14 cellular contexts compared by ENCODE assay signal in genomic region chr7:45072131-45073030, GRCh38. TPM values are rescaled to one million over a fixed set of nuclear protein-coding genes. Genes with fewer than 3 reads are reported as not detected.
DNase-seq lines count a peak whose midpoint lies in the region; ATAC-seq and TF ChIP-seq lines count a peak whose summit lies in the region.
"Had no signal": no experiment of that assay in that cellular context is flagged by ENCODE, and none has a peak within 500 bp of the region (broad histone marks: within the 10 kb centered on the region; RNA-seq: fewer than 3 reads in every experiment).

No MANE protein-coding gene starts in this region.

- TF ChIP-seq POLR2A in spleen (IDR thresholded peaks at IDR 0.05), result no peak

- POLR2A ChIA-PET in GM10248 (lab: Yijun Ruan, JAX), result no interaction called here

- peak; percentile 19 for DNase-seq in activated T-cell treated with anti-CD3 and anti-CD28 coated beads, Interleukin-2, amount 50 U/mL, for 24 hours
- no peak for DNase-seq in activated T-cell treated with anti-CD3 and anti-CD28 coated beads, Interleukin-2, amount 50 U/mL, for 48 hours
- peak; percentile 48 for DNase-seq in SKM-1 treated with dmso at 0.1 percent for 144 hours (lab: John Stamatoyannopoulos, UW; ENCODE audit: unreplicated experiment)
- peak; percentile 52 for DNase-seq in fibroblast of mammary gland (ENCODE audit: low read depth)
- DNase-seq in spleen, result peak; percentile 67
- no peak for DNase-seq in GM10248 (ENCODE audit: extremely low spot score)
- no peak for DNase-seq in activated gamma-delta T cell (lab: John Stamatoyannopoulos, UW)
- DNase-seq: activated CD8-positive, alpha-beta memory T cell treated with anti-CD3 and anti-CD28 coated beads, Interleukin-2, amount 10 ng/mL, durations not matched to agents 7 days and 5 days; DND-41; MM.1S; stimulated activated CD4-positive, alpha-beta T cell treated with anti-CD3 and anti-CD28 coated beads, Interleukin-12 subunit alpha, Interleukin-12 subunit beta, amount 100 ng/mL, for 4 hours had no signal

- H3K36me3 Mint-ChIP-seq in activated T-cell treated with anti-CD3 and anti-CD28 coated beads, Interleukin-2, amount 50 U/mL, for 24 hours (ENCODE audit: low read depth), result peaks cover 94% of the 10 kb centered on the region

- intact Hi-C loops in spleen (cut with DNase I; ENCODE audit: low total_unique reads), result no loop called here

- H3K27me3 ChIP-seq in spleen (replicated peaks in 1 of 7), result no peaks in the 10 kb centered on the region

- H3K27ac ChIP-seq in spleen, result peak overlapping the region in 2 of 8 donors; percentile 61 to 69

- no peaks in the 10 kb centered on the region for H3K9me3 Mint-ChIP-seq in activated T-cell treated with anti-CD3 and anti-CD28 coated beads, Interleukin-2, amount 50 U/mL, for 24 hours
- H3K9me3 Mint-ChIP-seq: type B pancreatic cell had no signal

- H3K9me3 ChIP-seq in spleen, result no peaks in the 10 kb centered on the region

- H3K4me1 ChIP-seq in spleen, result peaks cover 0 to 32% (median 4%) of the 10 kb centered on the region in 6 donors

- no peaks in the 10 kb centered on the region for H3K27me3 Mint-ChIP-seq in activated T-cell treated with anti-CD3 and anti-CD28 coated beads, Interleukin-2, amount 50 U/mL, for 24 hours
- H3K27me3 Mint-ChIP-seq: activated CD8-positive, alpha-beta memory T cell treated with anti-CD3 and anti-CD28 coated beads, Interleukin-2, amount 10 ng/mL, durations not matched to agents 7 days and 5 days; type B pancreatic cell had no signal

- no peak overlapping the region for H3K4me3 Mint-ChIP-seq in activated T-cell treated with anti-CD3 and anti-CD28 coated beads, Interleukin-2, amount 50 U/mL, for 24 hours
- H3K4me3 Mint-ChIP-seq: activated CD8-positive, alpha-beta memory T cell treated with anti-CD3 and anti-CD28 coated beads, Interleukin-2, amount 10 ng/mL, durations not matched to agents 7 days and 5 days; type B pancreatic cell had no signal

- peaks cover 8% of the 10 kb centered on the region for H3K4me1 Mint-ChIP-seq in activated T-cell treated with anti-CD3 and anti-CD28 coated beads, Interleukin-2, amount 50 U/mL, for 24 hours (ENCODE audit: low read depth)

- H3K27ac Mint-ChIP-seq in activated T-cell treated with anti-CD3 and anti-CD28 coated beads, Interleukin-2, amount 50 U/mL, for 24 hours, result peak overlapping the region; percentile 79
- H3K27ac Mint-ChIP-seq: activated CD8-positive, alpha-beta memory T cell treated with anti-CD3 and anti-CD28 coated beads, Interleukin-2, amount 10 ng/mL, durations not matched to agents 7 days and 5 days; type B pancreatic cell had no signal

- no peak for TF ChIP-seq CTCF in fibroblast of mammary gland (conservative IDR thresholded peaks at IDR 0.05; ENCODE audit: control insufficient read depth, insufficient read depth, low read depth, low read length)
- TF ChIP-seq CTCF in spleen (IDR thresholded peaks at IDR 0.05 in 8 of 11, conservative IDR thresholded peaks at IDR 0.05 in 3 of 11), result no peak
- TF ChIP-seq CTCF in GM10248 (IDR thresholded peaks at IDR 0.05; ENCODE audit: control extremely low read depth, extremely low read depth, low read depth, missing control alignments), result no peak

- H3K36me3 ChIP-seq in spleen, result peaks cover 11 to 100% (median 99%) of the 10 kb centered on the region in 6 donors

- CTCF ChIA-PET in GM10248 (lab: Yijun Ruan, JAX), result interaction anchor here (1.0 to 1.8 kb wide), 4 partner anchors 17 to 99 kb away, joined by 3 to 8 read pairs (median 4); no protein-coding TSS in a partner anchor

- H3K4me3 ChIP-seq in fibroblast of mammary gland (ENCODE audit: control insufficient read depth, low read depth, low read length) (no peak overlapping the region), spleen (peak overlapping the region in 1 of 8 donors; percentile 13)

- WGBS in spleen, 5 donors, result 88 to 93% (median 89%) methylated on average over 11 to 13 of the region's 13 CpGs

- no peak for ATAC-seq in HG03571 (IDR thresholded peaks at IDR 0.05; ENCODE audit: unreplicated experiment)
- ATAC-seq: activated CD8-positive, alpha-beta memory T cell treated with anti-CD3 and anti-CD28 coated beads, Interleukin-2, amount 10 ng/mL, durations not matched to agents 7 days and 5 days had no signal

RNA-seq across cellular contexts. Expression of gene NACAD, which starts 16.4 kb away (rescaled TPM):
- 1 to 10 TPM; 1.2 to 6.2 (median 3.4) TPM for total RNA-seq in spleen
- polyA plus RNA-seq in spleen, result 1 to 10 TPM in 1 of 3 donors, under 1 TPM in 2; 0.30 to 1.0 (median 0.30) TPM
- total RNA-seq: T-helper 1 cell treated with Interleukin-12 subunit alpha and Interleukin-12 subunit beta and Interleukin-4 antibody, amounts not matched to agents 30 ng/mL and 1 ng/mL, for 36 hours had no signal

RNA-seq across cellular contexts. Expression of gene TBRG4, which starts 39.1 kb away (rescaled TPM):
- 10 to 100 TPM; 37.9 to 77.1 (median 67.4) TPM for total RNA-seq in spleen
- 10 to 100 TPM; 42.9 to 59.9 (median 46.2) TPM for polyA plus RNA-seq in spleen

Comparison
In these comparisons a context has a peak if more than half of its experiments do, and no peak if none do; other contexts are left out.
1. DNase-seq: peak in activated T-cell treated with anti-CD3 and anti-CD28 coated beads, Interleukin-2, amount 50 U/mL, for 24 hours (single experiment), SKM-1 treated with dmso at 0.1 percent for 144 hours (single experiment), fibroblast of mammary gland (single experiment) and spleen (single experiment); none in activated T-cell treated with anti-CD3 and anti-CD28 coated beads, Interleukin-2, amount 50 U/mL, for 48 hours (0 of 2), GM10248 (single experiment) and activated gamma-delta T cell (single experiment).